Comparison of ENCODE assay signal across 8 cellular contexts in the genomic region with DNA sequence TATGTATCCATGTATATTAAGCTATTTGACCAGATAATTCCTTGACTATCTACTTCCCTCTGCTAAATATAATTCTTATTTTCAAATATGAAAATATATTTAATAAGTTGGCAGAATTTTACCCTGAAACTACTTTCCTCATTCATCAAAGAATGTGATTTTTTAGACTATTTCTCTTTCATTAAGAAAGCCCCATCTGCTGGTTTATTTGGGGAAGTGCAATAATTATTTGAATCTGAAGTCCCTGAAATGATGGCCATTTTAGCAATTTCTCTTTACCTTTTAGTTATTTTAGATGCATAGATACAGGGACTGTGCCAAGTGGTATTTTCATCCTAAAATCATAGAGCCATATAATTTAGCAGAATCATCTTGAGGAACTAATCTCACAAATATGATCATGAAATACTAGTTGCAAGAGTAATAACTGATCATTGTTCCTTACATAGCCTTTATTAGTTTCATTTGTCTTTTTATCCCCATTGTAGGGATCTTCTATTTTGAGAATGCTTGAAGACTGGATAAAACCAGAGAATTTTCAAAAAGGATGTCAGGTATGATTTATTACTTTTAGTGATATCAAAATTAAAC. TPM values are rescaled to one million over a fixed set of nuclear protein-coding genes. Genes with fewer than 3 reads are reported as not detected.
A peak's percentile ranks its signal among the peaks of the same experiment; 100 is the strongest.
DNase-seq lines count a peak whose midpoint lies in the region; ATAC-seq and TF ChIP-seq lines count a peak whose summit lies in the region.

No MANE protein-coding gene starts in this region.

- H3K27ac Mint-ChIP-seq in naive thymus-derived CD8-positive, alpha-beta T cell, result no peak overlapping the region

- H3K36me3 ChIP-seq in ACC112 (ENCODE audit: insufficient read depth, low read length), result no peaks in the 10 kb centered on the region

- TF ChIP-seq CTCF in GM10266 (IDR thresholded peaks at IDR 0.05; ENCODE audit: control insufficient read depth, insufficient read depth, low read depth, missing control alignments), result peak; percentile 61
- TF ChIP-seq CTCF in choroid plexus epithelial cell (conservative IDR thresholded peaks at IDR 0.05; ENCODE audit: low read depth, low read length), result peak; percentile 55

- no peaks in the 10 kb centered on the region for H3K9me3 Mint-ChIP-seq in naive thymus-derived CD8-positive, alpha-beta T cell

- POLR2A ChIA-PET in naive thymus-derived CD8-positive, alpha-beta T cell (lab: Charles Lee), result no interaction called here

- no peak for DNase-seq in GM10266 (ENCODE audit: extremely low spot score)
- peak; percentile 14 for DNase-seq in NCI-H774 (lab: John Stamatoyannopoulos, UW)
- DNase-seq in choroid plexus epithelial cell (ENCODE audit: low read depth), result peak; percentile 65
- DNase-seq in naive thymus-derived CD8-positive, alpha-beta T cell, result peak in 3 of 10 donors; percentile 46 to 49 (median 48)
- no peak for DNase-seq in Ammon's horn (ENCODE audit: low spot score)

- H3K27me3 Mint-ChIP-seq in naive thymus-derived CD8-positive, alpha-beta T cell, result peaks cover 0 to 4% (median 2%) of the 10 kb centered on the region in 5 donors

- peaks cover 5 to 17% (median 14%) of the 10 kb centered on the region in 4 donors for H3K4me1 Mint-ChIP-seq in naive thymus-derived CD8-positive, alpha-beta T cell

- H3K4me3 ChIP-seq in ACC112 (ENCODE audit: low read depth, low read length), result 0 out of 2 replicates have a peak overlapping the region, but pooled peaks have one; percentile 5
- H3K4me3 ChIP-seq in choroid plexus epithelial cell (ENCODE audit: low read depth, low read length), result no peak overlapping the region

- H3K79me2 ChIP-seq in ACC112 (ENCODE audit: control insufficient read depth, insufficient read depth, low read length, unreplicated experiment), result no peaks in the 10 kb centered on the region

- H3K27me3 ChIP-seq in ACC112 (ENCODE audit: insufficient read depth, low read length), result no peaks in the 10 kb centered on the region

- H3K4me1 ChIP-seq in ACC112 (ENCODE audit: control insufficient read depth, insufficient read depth, low read length, unreplicated experiment), result peaks cover 8% of the 10 kb centered on the region

- H3K36me3 Mint-ChIP-seq in naive thymus-derived CD8-positive, alpha-beta T cell, result no peaks in the 10 kb centered on the region

- H2AFZ ChIP-seq in ACC112 (ENCODE audit: low read length, unreplicated experiment), result peak overlapping the region; percentile 94

- no peak overlapping the region for H3K27ac ChIP-seq in ACC112 (ENCODE audit: low read depth, low read length)

- peak overlapping the region in 9 of 10 donors; percentile 89 to 97 (median 95) for H3K4me3 Mint-ChIP-seq in naive thymus-derived CD8-positive, alpha-beta T cell

- ATAC-seq in naive thymus-derived CD8-positive, alpha-beta T cell, result no peak
- ATAC-seq in GM18861 (IDR thresholded peaks at IDR 0.05; ENCODE audit: unreplicated experiment), result no peak
- no peak for ATAC-seq in HG02759 (IDR thresholded peaks at IDR 0.05; ENCODE audit: unreplicated experiment)

RNA-seq across cellular contexts. Expression of gene ENPEP, which starts 39.0 kb away (rescaled TPM):
- total RNA-seq in naive thymus-derived CD8-positive, alpha-beta T cell, result not detected
- not detected for polyA plus RNA-seq in naive thymus-derived CD8-positive, alpha-beta T cell

Comparison
In these comparisons a context has a peak if more than half of its experiments do, and no peak if none do; other contexts are left out.
1. DNase-seq: peak in NCI-H774 (single experiment) and choroid plexus epithelial cell (single experiment); none in GM10266 (single experiment) and Ammon's horn (single experiment).